In genomic region chr6:139448094-139448649, GRCh38 we compare ENCODE assay signal across 11 cellular contexts.
DNase-seq lines count a peak whose midpoint lies in the region; ATAC-seq and TF ChIP-seq lines count a peak whose summit lies in the region.
"Had no signal": no experiment of that assay in that cellular context is flagged by ENCODE, and none has a peak within 500 bp of the region (broad histone marks: within the 10 kb centered on the region; RNA-seq: fewer than 3 reads in every experiment).

No MANE protein-coding gene starts in this region.

- TF ChIP-seq CTCF in fibroblast of pulmonary artery (IDR thresholded peaks at IDR 0.05; ENCODE audit: low read length, missing control alignments) (no peak), breast epithelium (IDR thresholded peaks at IDR 0.05) (no peak)

- ATAC-seq in GM18511 (IDR thresholded peaks at IDR 0.05; ENCODE audit: unreplicated experiment) (peak; percentile 93), GM21717 (IDR thresholded peaks at IDR 0.05; ENCODE audit: unreplicated experiment) (peak; percentile 90), HG03439 (IDR thresholded peaks at IDR 0.05; ENCODE audit: unreplicated experiment) (peak; percentile 85)
- ATAC-seq: lower lobe of right lung had no signal

- no peaks in the 10 kb centered on the region for H3K4me1 ChIP-seq in breast epithelium
- H3K4me1 ChIP-seq: lower lobe of right lung had no signal

- no peaks in the 10 kb centered on the region for H3K36me3 ChIP-seq in breast epithelium
- H3K36me3 ChIP-seq: lower lobe of right lung had no signal

- no peak for TF ChIP-seq POLR2A in breast epithelium (IDR thresholded peaks at IDR 0.05)

- intact Hi-C loops in breast epithelium (cut with DNase I; ENCODE audit: low total_unique reads): no loop called here

- DNase-seq in fibroblast of pulmonary artery (ENCODE audit: low read depth) (peak; percentile 49), SIG-M5 treated with dmso at 0.1 percent for 504 hours (lab: John Stamatoyannopoulos, UW; ENCODE audit: unreplicated experiment) (no peak), 8988T (no peak), breast epithelium (ENCODE audit: low spot score in 2 of 2) (no peak)
- DNase-seq in activated CD8-positive, alpha-beta memory T cell treated with anti-CD3 and anti-CD28 coated beads, Interleukin-2, amount 50 U/mL, for 48 hours: no peak
- DNase-seq: DND-41, lower lobe of right lung, SHP77 treated with DMSO at 0.1 percent for 48 hours had no signal

- H3K4me3 ChIP-seq in fibroblast of pulmonary artery (replicated peaks; ENCODE audit: low read depth, low read length): no peak overlapping the region
- no peak overlapping the region for H3K4me3 ChIP-seq in breast epithelium
- H3K4me3 ChIP-seq: lower lobe of right lung had no signal

- no peak overlapping the region for H3K27ac ChIP-seq in breast epithelium
- H3K27ac ChIP-seq: lower lobe of right lung had no signal

- no peaks in the 10 kb centered on the region for H3K27me3 ChIP-seq in breast epithelium

- H3K9me3 ChIP-seq in breast epithelium: no peaks in the 10 kb centered on the region
- H3K9me3 ChIP-seq: lower lobe of right lung had no signal
